In genomic region chr6:12572884-12573824, GRCh38 we compare ENCODE assay signal across 11 cellular contexts.
DNase-seq lines count a peak whose midpoint lies in the region; ATAC-seq, FAIRE-seq and TF ChIP-seq lines count a peak whose summit lies in the region.
"Had no signal": no experiment of that assay in that cellular context is flagged by ENCODE, and none has a peak within 500 bp of the region (broad histone marks: within the 10 kb centered on the region; RNA-seq: fewer than 3 reads in every experiment).

No MANE protein-coding gene starts in this region.

- no peak overlapping the region for H2AFZ ChIP-seq in HepG2 (ENCODE audit: low read length)

- H3K27me3 ChIP-seq in colonic mucosa = no peaks in the 10 kb centered on the region
- H3K27me3 ChIP-seq in HepG2 (ENCODE audit: control insufficient read depth in 1 of 2, insufficient read depth in 2 of 2, low read length in 2 of 2) = no peaks in the 10 kb centered on the region
- no peaks in the 10 kb centered on the region for H3K27me3 ChIP-seq in WERI-Rb-1 (ENCODE audit: insufficient read depth, low read depth, severe bottlenecking)
- H3K27me3 ChIP-seq: heart left ventricle had no signal

- CTCF ChIA-PET in HepG2 (lab: Yijun Ruan, JAX; ENCODE audit: low intra/inter-chr PET ratio, low total read pairs) = no interaction called here

- TF ChIP-seq CTCF in colonic mucosa (IDR thresholded peaks at IDR 0.05) (no peak), HepG2 (CRISPR knock-in tag; IDR thresholded peaks at IDR 0.05) (no peak), WERI-Rb-1 (IDR thresholded peaks at IDR 0.05; ENCODE audit: low read depth, low read length) (no peak)

- H4K20me1 ChIP-seq in HepG2 (ENCODE audit: insufficient read depth, low read length) = no peaks in the 10 kb centered on the region

- H3K4me1 ChIP-seq in colonic mucosa (no peaks in the 10 kb centered on the region), HepG2 (ENCODE audit: insufficient read depth, low read length) (no peaks in the 10 kb centered on the region)

- H3K36me3 ChIP-seq in colonic mucosa = no peaks in the 10 kb centered on the region
- no peaks in the 10 kb centered on the region for H3K36me3 ChIP-seq in HepG2 (replicated peaks in 1 of 2; ENCODE audit: control insufficient read depth in 1 of 2, insufficient read depth in 2 of 2, low read length in 2 of 2)
- no peaks in the 10 kb centered on the region for H3K36me3 ChIP-seq in WERI-Rb-1
- H3K36me3 ChIP-seq: heart left ventricle had no signal

- no peak for TF ChIP-seq POLR2A in HepG2 (IDR thresholded peaks at IDR 0.05; ENCODE audit: insufficient read depth in 1 of 2, low read depth in 2 of 2, low read length in 2 of 2)

- TF ChIP-seq RAD21 in HepG2 (CRISPR knock-in tag; IDR thresholded peaks at IDR 0.05) = no peak

- H3K4me3 ChIP-seq in colonic mucosa (no peak overlapping the region), HepG2 (replicated peaks in 1 of 3; ENCODE audit: insufficient read depth in 1 of 3, low read depth in 2 of 3, low read length in 3 of 3) (no peak overlapping the region), WERI-Rb-1 (ENCODE audit: low read depth, low read length) (no peak overlapping the region)
- H3K4me3 ChIP-seq: heart left ventricle had no signal

- H3K27ac ChIP-seq in colonic mucosa = no peak overlapping the region
- no peak overlapping the region for H3K27ac ChIP-seq in HepG2 (ENCODE audit: extremely low read length, insufficient read depth, low read length)
- H3K27ac ChIP-seq in WERI-Rb-1 = no peak overlapping the region

- no peak overlapping the region for H3K9ac ChIP-seq in colonic mucosa (ENCODE audit: low read depth in 2 of 2, low read length in 2 of 2)
- no peak overlapping the region for H3K9ac ChIP-seq in HepG2 (ENCODE audit: insufficient read depth, low read depth, low read length)

- no TSS peak for BruUV-seq in HepG2 (replicated peaks; lab: Mats Ljungman, UMichigan)

- WGBS in HepG2 (ENCODE audit: low lambda C conversion rate) = 17% methylated on average over 4 of the region's 4 CpGs

- H3K9me3 ChIP-seq in colonic mucosa (no peaks in the 10 kb centered on the region), HepG2 (ENCODE audit: low read length) (no peaks in the 10 kb centered on the region), WERI-Rb-1 (ENCODE audit: severe bottlenecking) (no peaks in the 10 kb centered on the region)
- H3K9me3 ChIP-seq: heart left ventricle had no signal

- H3K79me2 ChIP-seq in HepG2 (ENCODE audit: insufficient read depth, low read length) = no peaks in the 10 kb centered on the region

- ATAC-seq in HepG2 = no peak

- peak; percentile 85 for DNase-seq in AG20443 (ENCODE audit: low spot score)
- DNase-seq in NCI-H1048 (lab: John Stamatoyannopoulos, UW) = peak; percentile 48
- DNase-seq in colonic mucosa = peak; percentile 25
- no peak for DNase-seq in HepG2 (ENCODE audit: low spot score)
- DNase-seq in DMS114 treated with DMSO at 0.1 percent for 48 hours (lab: John Stamatoyannopoulos, UW; ENCODE audit: unreplicated experiment) = no peak
- no peak for DNase-seq in germinal center (ENCODE audit: low spot score)
- no peak for DNase-seq in DMS153 (lab: John Stamatoyannopoulos, UW)
- DNase-seq in WERI-Rb-1 = no peak
- DNase-seq: heart left ventricle, NCI-H2029, substantia nigra had no signal

- no peak overlapping the region for H3K4me2 ChIP-seq in HepG2 (ENCODE audit: low read depth, low read length)

- intact Hi-C loops in colonic mucosa (cut with DNase I) = no loop called here
- intact Hi-C loops in HepG2 (cut with micrococcal nuclease; ENCODE audit: unreplicated experiment) = no loop called here

- POLR2A ChIA-PET in HepG2 (lab: Yijun Ruan, JAX) = no interaction called here

- no peak for TF ChIP-seq EP300 in HepG2 (IDR thresholded peaks at IDR 0.05; ENCODE audit: low read depth in 2 of 2, low read length in 2 of 2)
- no peak for TF ChIP-seq EP300 in HepG2 (CRISPR knock-in tag; IDR thresholded peaks at IDR 0.05; ENCODE audit: borderline replicate concordance)

- in situ Hi-C loops in HepG2 (cut with HindIII; ENCODE audit: extremely low pct_ligation_motif_present, low pct_unique_long_range_greater_than_20kb) = no loop called here

- FAIRE-seq in HepG2 (lab: Jason Lieb, UNC) = no peak

TF ChIP-seq in HepG2, 621 proteins besides CTCF, POLR2A, EP300 and RAD21:
- TF ChIP-seq TEAD3 (CRISPR knock-in tag; optimal IDR thresholded peaks at IDR 0.05; ENCODE audit: borderline replicate concordance) (peak; percentile 28), FOSL2 (CRISPR knock-in tag; IDR thresholded peaks at IDR 0.05) (peak; percentile 54), ATF3 (CRISPR knock-in tag; IDR thresholded peaks at IDR 0.05) (no peak)

Comparison
In these comparisons a context has a peak if more than half of its experiments do, and no peak if none do; other contexts are left out.
1. DNase-seq: peak in AG20443 (single experiment), NCI-H1048 (single experiment) and colonic mucosa (single experiment); none in HepG2 (single experiment), DMS114 treated with DMSO at 0.1 percent for 48 hours (single experiment), germinal center (single experiment), DMS153 (single experiment) and WERI-Rb-1 (single experiment).